In genomic region chr10:12660812-12661211, GRCh38 we compare ENCODE assay signal across 3 cellular contexts.
A peak's percentile ranks its signal among the peaks of the same experiment; 100 is the strongest.
TF ChIP-seq lines count a peak whose summit lies in the region.

No MANE protein-coding gene starts in this region.

TF ChIP-seq in A549, 52 proteins besides CTCF, POLR2A, EP300 and RAD21:
- TF ChIP-seq NPAS2 (CRISPR knock-in tag; IDR thresholded peaks at IDR 0.05; ENCODE audit: borderline replicate concordance) = no peak
- TF ChIP-seq MAFK (IDR thresholded peaks at IDR 0.05; ENCODE audit: partially characterized antibody) = peak; percentile 73

TF ChIP-seq in IMR-90, 13 proteins besides CTCF, POLR2A, EP300 and RAD21 (continued from another document):
- TF ChIP-seq FOS (IDR thresholded peaks at IDR 0.05; ENCODE audit: low read depth, low read length) = no peak
- no peak for TF ChIP-seq RCOR1 (IDR thresholded peaks at IDR 0.05; ENCODE audit: insufficient replicate concordance, low read length)
- TF ChIP-seq RFX5 (IDR thresholded peaks at IDR 0.05; ENCODE audit: low read depth, low read length) = no peak
- TF ChIP-seq CHD1 (IDR thresholded peaks at IDR 0.05; ENCODE audit: low read depth, low read length) = no peak
- peak; percentile 55 for TF ChIP-seq MAFK (IDR thresholded peaks at IDR 0.05; ENCODE audit: low read depth, low read length)
- TF ChIP-seq ELK1 (IDR thresholded peaks at IDR 0.05; ENCODE audit: borderline replicate concordance, low read depth, low read length) = no peak
- TF ChIP-seq MAZ (IDR thresholded peaks at IDR 0.05; ENCODE audit: borderline replicate concordance, low read depth, low read length) = no peak
- TF ChIP-seq SMC3 (IDR thresholded peaks at IDR 0.05; ENCODE audit: low read depth, low read length) = no peak

TF ChIP-seq in SK-N-SH treated with all-trans-retinoic acid at 6 μM for 48 hours, 23 proteins besides CTCF, POLR2A, EP300 and RAD21:
- TF ChIP-seq ESRRG (CRISPR knock-in tag; IDR thresholded peaks at IDR 0.05) (no peak), TCF4 (CRISPR knock-in tag; IDR thresholded peaks at IDR 0.05; ENCODE audit: borderline replicate concordance) (no peak), CSDC2 (CRISPR knock-in tag; IDR thresholded peaks at IDR 0.05) (no peak), PATZ1 (CRISPR knock-in tag; IDR thresholded peaks at IDR 0.05; ENCODE audit: borderline replicate concordance) (no peak), PPARA (CRISPR knock-in tag; IDR thresholded peaks at IDR 0.05; ENCODE audit: borderline replicate concordance) (no peak), ISL1 (CRISPR knock-in tag; IDR thresholded peaks at IDR 0.05) (no peak), ZFP3 (CRISPR knock-in tag; IDR thresholded peaks at IDR 0.05) (no peak), RARB (CRISPR knock-in tag; IDR thresholded peaks at IDR 0.05) (no peak), GLIS3 (CRISPR knock-in tag; IDR thresholded peaks at IDR 0.05) (no peak), CSRNP3 (CRISPR knock-in tag; IDR thresholded peaks at IDR 0.05) (no peak), TOX (CRISPR knock-in tag; IDR thresholded peaks at IDR 0.05; ENCODE audit: borderline replicate concordance) (no peak)
